23 cellular contexts compared by ENCODE assay signal in the genomic region with DNA sequence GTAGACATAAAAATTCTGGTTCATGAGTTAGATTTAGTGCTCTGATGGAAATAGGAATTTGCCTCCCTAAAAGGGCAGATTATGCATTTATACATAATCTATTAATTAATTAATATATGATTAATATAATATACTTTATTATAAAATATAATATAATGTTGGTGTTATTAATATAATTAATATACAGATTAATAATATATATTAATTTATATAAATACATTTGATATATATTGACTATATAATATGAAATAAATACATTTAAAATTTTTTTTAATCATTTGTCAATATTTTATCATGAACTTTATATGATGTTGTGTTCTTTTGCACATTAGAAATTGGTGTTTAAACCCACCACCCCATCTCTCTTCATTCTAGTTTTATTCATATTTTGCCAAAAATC.
DNase-seq lines count a peak whose midpoint lies in the region; ATAC-seq, FAIRE-seq and TF ChIP-seq lines count a peak whose summit lies in the region.
"Had no signal": no experiment of that assay in that cellular context is flagged by ENCODE, and none has a peak within 500 bp of the region (broad histone marks: within the 10 kb centered on the region; RNA-seq: fewer than 3 reads in every experiment).

No MANE protein-coding gene starts in this region.

- no peaks in the 10 kb centered on the region for H3K4me1 Mint-ChIP-seq in stimulated activated effector memory CD8-positive, alpha-beta T cell treated with anti-CD3 and anti-CD28 coated beads, Interleukin-12 subunit alpha, Interleukin-12 subunit beta, amount 100 ng/mL, for 72 hours
- no peaks in the 10 kb centered on the region for H3K4me1 Mint-ChIP-seq in endodermal cell
- H3K4me1 Mint-ChIP-seq: CD14-positive monocyte; CD8-positive, alpha-beta memory T cell; GM23338; H9 had no signal

- no peaks in the 10 kb centered on the region for H3K9me3 ChIP-seq in kidney (ENCODE audit: control insufficient read depth in 1 of 2, low read length in 2 of 2)
- peaks cover 7% of the 10 kb centered on the region for H3K9me3 ChIP-seq in endodermal cell (ENCODE audit: control insufficient read depth, low read length)
- H3K9me3 ChIP-seq: BE2C; BLaER1 treated with 17β-estradiol and CSF1 and Interleukin-3, amounts not matched to agents 10 nM and 100 nM had no signal

- H3K36me3 Mint-ChIP-seq in stimulated activated effector memory CD8-positive, alpha-beta T cell treated with anti-CD3 and anti-CD28 coated beads, Interleukin-12 subunit alpha, Interleukin-12 subunit beta, amount 100 ng/mL, for 72 hours = no peaks in the 10 kb centered on the region
- no peaks in the 10 kb centered on the region for H3K36me3 Mint-ChIP-seq in endodermal cell (ENCODE audit: low read depth)
- H3K36me3 Mint-ChIP-seq: CD14-positive monocyte; CD8-positive, alpha-beta memory T cell had no signal

- FAIRE-seq in RCC 7860 (lab: Jason Lieb, UNC) = peak; percentile 85
- FAIRE-seq in colon (lab: Jason Lieb, UNC) = peak; percentile 58
- FAIRE-seq in kidney (lab: Jason Lieb, UNC) = peak; percentile 96
- FAIRE-seq: D721Med, GM12891, GM18507 had no signal

- peaks cover 10% of the 10 kb centered on the region for H3K9me3 Mint-ChIP-seq in stimulated activated effector memory CD8-positive, alpha-beta T cell treated with anti-CD3 and anti-CD28 coated beads, Interleukin-12 subunit alpha, Interleukin-12 subunit beta, amount 100 ng/mL, for 72 hours
- H3K9me3 Mint-ChIP-seq in endodermal cell = peaks cover 6% of the 10 kb centered on the region
- H3K9me3 Mint-ChIP-seq: GM23338 had no signal

- H3K9ac ChIP-seq in kidney (ENCODE audit: low read length in 2 of 2) (no peak overlapping the region), endodermal cell (ENCODE audit: extremely low read depth, low read length, poor library complexity, severe bottlenecking) (no peak overlapping the region)
- H3K9ac ChIP-seq: BLaER1 treated with 17β-estradiol and CSF1 and Interleukin-3, amounts not matched to agents 10 nM and 100 nM had no signal

- H3K27ac ChIP-seq in kidney (ENCODE audit: low read depth in 2 of 2, low read length in 2 of 2) (no peak overlapping the region), endodermal cell (ENCODE audit: low read depth, low read length) (no peak overlapping the region)
- H3K27ac ChIP-seq: BLaER1 treated with 17β-estradiol and CSF1 and Interleukin-3, amounts not matched to agents 10 nM and 100 nM had no signal

- H3K4me3 Mint-ChIP-seq in stimulated activated effector memory CD8-positive, alpha-beta T cell treated with anti-CD3 and anti-CD28 coated beads, Interleukin-12 subunit alpha, Interleukin-12 subunit beta, amount 100 ng/mL, for 72 hours = no peak overlapping the region
- H3K4me3 Mint-ChIP-seq in endodermal cell = no peak overlapping the region
- H3K4me3 Mint-ChIP-seq: CD14-positive monocyte; CD4-positive, alpha-beta T cell; CD8-positive, alpha-beta memory T cell; GM23338; H9 had no signal

- no peaks in the 10 kb centered on the region for H3K27me3 Mint-ChIP-seq in endodermal cell (ENCODE audit: insufficient read depth)
- H3K27me3 Mint-ChIP-seq: CD4-positive, alpha-beta T cell; CD8-positive, alpha-beta memory T cell had no signal

- H3K36me3 ChIP-seq in kidney (ENCODE audit: control insufficient read depth in 1 of 2, insufficient read depth in 2 of 2, low read length in 2 of 2) = no peaks in the 10 kb centered on the region
- H3K36me3 ChIP-seq in endodermal cell (ENCODE audit: control insufficient read depth, insufficient read depth, low read length) = no peaks in the 10 kb centered on the region
- H3K36me3 ChIP-seq: BE2C; BLaER1 treated with 17β-estradiol and CSF1 and Interleukin-3, amounts not matched to agents 10 nM and 100 nM had no signal

- H3K4me1 ChIP-seq in kidney (ENCODE audit: control insufficient read depth in 1 of 2, insufficient read depth in 1 of 2, low read depth in 1 of 2, low read length in 2 of 2) (no peaks in the 10 kb centered on the region), endodermal cell (ENCODE audit: control insufficient read depth, insufficient read depth, low read length) (no peaks in the 10 kb centered on the region)
- H3K4me1 ChIP-seq: BE2C; BLaER1 treated with 17β-estradiol and CSF1 and Interleukin-3, amounts not matched to agents 10 nM and 100 nM had no signal

- H3K27ac Mint-ChIP-seq in stimulated activated effector memory CD8-positive, alpha-beta T cell treated with anti-CD3 and anti-CD28 coated beads, Interleukin-12 subunit alpha, Interleukin-12 subunit beta, amount 100 ng/mL, for 72 hours = no peak overlapping the region
- H3K27ac Mint-ChIP-seq in endodermal cell = no peak overlapping the region
- H3K27ac Mint-ChIP-seq: CD14-positive monocyte; CD4-positive, alpha-beta T cell; CD8-positive, alpha-beta memory T cell; GM23338; H9 had no signal

- no peak for ATAC-seq in stimulated activated effector memory CD8-positive, alpha-beta T cell treated with anti-CD3 and anti-CD28 coated beads, Interleukin-12 subunit alpha, Interleukin-12 subunit beta, amount 100 ng/mL, for 72 hours
- ATAC-seq in HG03175 (IDR thresholded peaks at IDR 0.05; ENCODE audit: unreplicated experiment) = no peak
- ATAC-seq: GM23338, HCT116 had no signal

- no peaks in the 10 kb centered on the region for H3K27me3 ChIP-seq in endodermal cell (ENCODE audit: control insufficient read depth, insufficient read depth, low read length, poor library complexity, severe bottlenecking)
- H3K27me3 ChIP-seq: BE2C; BLaER1 treated with 17β-estradiol and CSF1 and Interleukin-3, amounts not matched to agents 10 nM and 100 nM had no signal

- intact Hi-C loops in kidney (cut with DNase I) (no loop called here), head of caudate nucleus (cut with DNase I) (no loop called here)

- H3K4me3 ChIP-seq in kidney (ENCODE audit: low read length in 2 of 2) = no peak overlapping the region
- no peak overlapping the region for H3K4me3 ChIP-seq in endodermal cell (ENCODE audit: low read length)
- H3K4me3 ChIP-seq: BLaER1 treated with 17β-estradiol and CSF1 and Interleukin-3, amounts not matched to agents 10 nM and 100 nM; GM23338 had no signal

- no peak for TF ChIP-seq CTCF in kidney (IDR thresholded peaks at IDR 0.05; ENCODE audit: borderline replicate concordance, extremely low read depth, insufficient read depth)
- no peak for TF ChIP-seq CTCF in endodermal cell (conservative IDR thresholded peaks at IDR 0.05)

- no peak for DNase-seq in RCC 7860 (ENCODE audit: low spot score)
- no peak for DNase-seq in kidney
- DNase-seq in stimulated activated effector memory CD8-positive, alpha-beta T cell treated with anti-CD3 and anti-CD28 coated beads, Interleukin-12 subunit alpha, Interleukin-12 subunit beta, amount 100 ng/mL, for 72 hours (ENCODE audit: low spot score in 2 of 2) = no peak
- no peak for DNase-seq in head of caudate nucleus
- no peak for DNase-seq in endodermal cell
- DNase-seq: AML-193; BE2C; CD4-positive, alpha-beta T cell; CD8-positive, alpha-beta memory T cell; DMS 273 treated with DMSO at 0.1 percent for 48 hours; DMS79; EL; GF-D8; H9 had no signal
